Comparison of ENCODE assay signal across 1 cellular context in the genomic region with DNA sequence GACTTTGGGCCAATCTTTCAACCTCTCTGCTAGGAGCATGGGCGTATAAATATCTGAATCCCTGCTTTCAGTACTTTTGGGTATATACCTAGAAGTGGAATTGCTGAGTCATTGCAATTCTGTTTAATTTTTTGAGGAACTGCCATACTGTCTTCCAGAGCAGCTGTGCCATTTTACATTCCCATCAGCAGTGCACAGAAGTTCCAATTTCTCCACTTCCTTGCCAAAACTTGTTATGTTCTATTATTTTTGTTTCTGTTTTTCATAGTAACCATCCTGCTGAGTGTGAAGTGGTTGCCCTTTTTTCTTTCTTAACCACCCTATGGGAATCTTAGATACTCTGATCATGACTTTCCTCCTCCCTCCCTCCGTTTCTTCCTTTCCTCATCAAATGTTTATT.
A peak's percentile ranks its signal among the peaks of the same experiment; 100 is the strongest.
TF ChIP-seq lines count a peak whose summit lies in the region.

No MANE protein-coding gene starts in this region.

TF ChIP-seq in HepG2, 621 proteins besides CTCF, POLR2A, EP300 and RAD21:
- peak; percentile 60; the same call in 1 of the 2 replicates for TF ChIP-seq MAFF (IDR thresholded peaks at IDR 0.05; ENCODE audit: low read depth, low read length)
- TF ChIP-seq ZNF251 (CRISPR knock-in tag; IDR thresholded peaks at IDR 0.05), result no peak
- TF ChIP-seq MAFK (conservative IDR thresholded peaks at IDR 0.05 in 1 of 2, IDR thresholded peaks at IDR 0.05 in 1 of 2; ENCODE audit: low read length in 2 of 2), result peak; percentile 61 to 80
- TF ChIP-seq NFE2L2 (IDR thresholded peaks at IDR 0.05; ENCODE audit: low read length), result peak; percentile 89
- no peak for TF ChIP-seq ZNF747 (CRISPR knock-in tag; IDR thresholded peaks at IDR 0.05; ENCODE audit: borderline replicate concordance)
